ENCODE assay signal across 11 cellular contexts in the genomic region with DNA sequence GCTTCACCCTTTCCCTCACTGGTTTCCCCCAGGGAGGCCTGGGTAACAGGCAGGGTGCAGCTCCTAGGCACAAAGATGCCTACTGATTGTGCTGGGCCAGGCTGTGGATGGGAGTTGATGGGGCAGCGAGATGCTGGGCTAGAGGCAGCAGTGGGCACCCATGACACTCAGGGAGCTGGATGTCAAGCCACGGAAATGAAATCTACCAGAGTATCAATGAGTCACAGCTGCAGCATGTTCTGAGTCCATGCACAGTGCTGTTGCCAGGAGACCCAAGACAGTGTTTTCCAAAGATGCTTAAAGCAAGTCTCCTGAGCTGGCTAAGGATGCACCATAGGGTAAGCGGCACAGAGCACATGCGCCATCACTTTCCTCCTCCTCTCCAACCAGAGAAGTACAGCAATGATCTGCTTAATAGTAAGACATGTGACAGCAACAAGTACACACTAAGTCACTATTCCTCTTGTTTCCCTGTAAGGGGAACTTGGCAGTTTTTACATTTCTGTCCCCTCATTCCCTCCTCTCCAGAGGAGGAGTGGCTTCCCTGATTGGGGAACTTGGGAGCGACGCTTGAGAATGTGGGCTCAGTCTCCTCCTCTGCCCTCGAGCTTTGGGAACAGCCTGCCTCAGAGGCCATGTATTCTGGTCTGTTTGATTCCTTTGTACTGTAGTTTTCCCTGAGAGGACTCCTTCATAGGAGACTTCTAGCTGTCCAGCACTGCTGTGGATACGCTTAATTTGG. TPM values are rescaled to one million over a fixed set of nuclear protein-coding genes. Genes with fewer than 3 reads are reported as not detected.
A peak's percentile ranks its signal among the peaks of the same experiment; 100 is the strongest.
DNase-seq lines count a peak whose midpoint lies in the region; ATAC-seq and TF ChIP-seq lines count a peak whose summit lies in the region.
"Had no signal": no experiment of that assay in that cellular context is flagged by ENCODE, and none has a peak within 500 bp of the region (broad histone marks: within the 10 kb centered on the region; RNA-seq: fewer than 3 reads in every experiment).

No MANE protein-coding gene starts in this region.

- no peak; the same call in 1 of the 2 replicates for TF ChIP-seq RAD21 in SK-N-SH (IDR thresholded peaks at IDR 0.05; ENCODE audit: low read length)

- TF ChIP-seq CTCF in SK-N-SH (IDR thresholded peaks at IDR 0.05), result no peak
- no peak for TF ChIP-seq CTCF in smooth muscle cell (IDR thresholded peaks at IDR 0.05; ENCODE audit: borderline replicate concordance, insufficient read depth, poor library complexity, severe bottlenecking)
- no peak for TF ChIP-seq CTCF in OCI-LY7 (conservative IDR thresholded peaks at IDR 0.05; ENCODE audit: low read length)

- H3F3A ChIP-seq in SK-N-SH (replicated peaks; ENCODE audit: insufficient read depth) (peaks cover 15% of the 10 kb centered on the region), smooth muscle cell (ENCODE audit: low read depth) (peaks cover 3% of the 10 kb centered on the region)

- H3K27me3 ChIP-seq in SK-N-SH (ENCODE audit: insufficient read depth) (no peaks in the 10 kb centered on the region), smooth muscle cell (ENCODE audit: low read depth) (no peaks in the 10 kb centered on the region)
- H3K27me3 ChIP-seq: Peyer's patch had no signal

- WGBS in SK-N-SH (ENCODE audit: low lambda C conversion rate), result 77% methylated on average over 8 of the region's 8 CpGs
- WGBS in smooth muscle cell (ENCODE audit: low lambda C conversion rate), result 81% methylated on average over 8 of the region's 8 CpGs

- DNase-seq in GM03348 (ENCODE audit: low spot score) (peak; percentile 77), SK-N-SH (no peak), fibroblast of the conjunctiva (ENCODE audit: low read depth) (peak; percentile 74), smooth muscle cell (lab: John Stamatoyannopoulos, UW; ENCODE audit: unreplicated experiment) (peak; percentile 7), OCI-LY7 (ENCODE audit: low spot score) (no peak)
- DNase-seq: activated CD8-positive, alpha-beta memory T cell treated with anti-CD3 and anti-CD28 coated beads for 24 hours; lower lobe of right lung; Peyer's patch had no signal

- no peaks in the 10 kb centered on the region for H3K79me2 ChIP-seq in SK-N-SH (ENCODE audit: insufficient read depth)
- no peaks in the 10 kb centered on the region for H3K79me2 ChIP-seq in smooth muscle cell (ENCODE audit: low read depth)
- no peaks in the 10 kb centered on the region for H3K79me2 ChIP-seq in OCI-LY7 (ENCODE audit: insufficient read depth, low read depth, low read length)

- H3K4me1 ChIP-seq in SK-N-SH (ENCODE audit: control insufficient read depth in 1 of 2, insufficient read depth in 2 of 2, low read depth in 1 of 2, low read length in 1 of 2) (peaks cover 9 to 22% of the 10 kb centered on the region in 2 experiments), smooth muscle cell (ENCODE audit: low read depth) (no peaks in the 10 kb centered on the region), OCI-LY7 (ENCODE audit: insufficient read depth, low read length, poor library complexity, severe bottlenecking) (peaks cover 16% of the 10 kb centered on the region)

- H3K9me3 ChIP-seq in SK-N-SH (no peaks in the 10 kb centered on the region), smooth muscle cell (replicated peaks; ENCODE audit: low read depth) (no peaks in the 10 kb centered on the region), OCI-LY7 (ENCODE audit: low read length) (no peaks in the 10 kb centered on the region)
- H3K9me3 ChIP-seq: lower lobe of right lung, Peyer's patch had no signal

- H4K20me1 ChIP-seq in SK-N-SH (ENCODE audit: insufficient read depth) (no peaks in the 10 kb centered on the region), smooth muscle cell (ENCODE audit: low read depth) (no peaks in the 10 kb centered on the region), OCI-LY7 (ENCODE audit: insufficient read depth, low read length) (no peaks in the 10 kb centered on the region)

- H3K27ac ChIP-seq in SK-N-SH (ENCODE audit: low read depth in 2 of 2, low read length in 1 of 2) (peak overlapping the region in 1 of 2 experiments; percentile 81; a peak in 2 of 4 replicates), smooth muscle cell (ENCODE audit: low read depth) (peak overlapping the region; percentile 30), OCI-LY7 (ENCODE audit: low read depth, low read length, poor library complexity, severe bottlenecking) (no peak overlapping the region)
- H3K27ac ChIP-seq: lower lobe of right lung, Peyer's patch had no signal

- H3K9ac ChIP-seq in SK-N-SH, result peak overlapping the region; percentile 37
- peak overlapping the region; percentile 51 for H3K9ac ChIP-seq in smooth muscle cell (ENCODE audit: low read depth)

- POLR2A ChIA-PET in SK-N-SH (lab: Yijun Ruan, JAX) (no interaction called here), OCI-LY7 (lab: Charles Lee) (interaction anchor here (0.7 to 1.0 kb wide), 3 partner anchors 9 to 329 kb away, joined by 3 read pairs; no protein-coding TSS in a partner anchor)

- H2AFZ ChIP-seq in SK-N-SH (ENCODE audit: low read depth) (no peak overlapping the region), smooth muscle cell (ENCODE audit: low read depth) (no peak overlapping the region), OCI-LY7 (ENCODE audit: low read length) (no peak overlapping the region)

- H3K4me2 ChIP-seq in SK-N-SH (peak overlapping the region; percentile 50; the same call in 1 of the 2 replicates), smooth muscle cell (no peak overlapping the region), OCI-LY7 (ENCODE audit: low read length) (no peak overlapping the region)

- no peak overlapping the region for H3K4me3 ChIP-seq in SK-N-SH (ENCODE audit: low read depth in 2 of 2, low read length in 1 of 2)
- no peak overlapping the region for H3K4me3 ChIP-seq in smooth muscle cell
- H3K4me3 ChIP-seq in OCI-LY7 (ENCODE audit: low read depth, low read length, poor library complexity, severe bottlenecking), result no peak overlapping the region
- H3K4me3 ChIP-seq: lower lobe of right lung, Peyer's patch had no signal

- CTCF ChIA-PET in SK-N-SH (lab: Yijun Ruan, JAX) (interaction anchor here (1.9 kb wide), 1 partner anchor 199 kb away, joined by 8 read pairs; no protein-coding TSS in a partner anchor), OCI-LY7 (lab: Charles Lee; ENCODE audit: unreplicated experiment) (interaction anchor here (0.6 kb wide), 1 partner anchor 38 kb away, joined by 3 read pairs; no protein-coding TSS in a partner anchor)

- H3K9me2 ChIP-seq in SK-N-SH (no peaks in the 10 kb centered on the region), OCI-LY7 (ENCODE audit: insufficient read depth, low read length) (no peaks in the 10 kb centered on the region)

- intact Hi-C loops in OCI-LY7 (cut with micrococcal nuclease; ENCODE audit: unreplicated experiment), result no loop called here

- peak in 1 of 2 experiments; percentile 73; a peak in 1 of 4 replicates for TF ChIP-seq EP300 in SK-N-SH (IDR thresholded peaks at IDR 0.05; ENCODE audit: borderline replicate concordance in 1 of 2, low read depth in 1 of 2, low read length in 1 of 2)

- H3K36me3 ChIP-seq in SK-N-SH (replicated peaks in 1 of 2; ENCODE audit: control insufficient read depth in 1 of 2, insufficient read depth in 2 of 2, low read length in 1 of 2) (no peaks in the 10 kb centered on the region), smooth muscle cell (ENCODE audit: low read depth) (no peaks in the 10 kb centered on the region), OCI-LY7 (ENCODE audit: insufficient read depth, low read length) (no peaks in the 10 kb centered on the region)
- H3K36me3 ChIP-seq: lower lobe of right lung, Peyer's patch had no signal

- no TSS peak for BruUV-seq in OCI-LY7 (replicated peaks; lab: Mats Ljungman, UMichigan)

- ATAC-seq in HG02870 (IDR thresholded peaks at IDR 0.05; ENCODE audit: unreplicated experiment) (no peak), HG03159 (IDR thresholded peaks at IDR 0.05; ENCODE audit: unreplicated experiment) (no peak)
- ATAC-seq: HepG2 had no signal

TF ChIP-seq in SK-N-SH, 30 proteins besides CTCF, POLR2A, EP300 and RAD21 (continues in another document):
- no peak for TF ChIP-seq MEF2A (IDR thresholded peaks at IDR 0.05; ENCODE audit: borderline replicate concordance, low read depth)
- TF ChIP-seq, protein P1, sequence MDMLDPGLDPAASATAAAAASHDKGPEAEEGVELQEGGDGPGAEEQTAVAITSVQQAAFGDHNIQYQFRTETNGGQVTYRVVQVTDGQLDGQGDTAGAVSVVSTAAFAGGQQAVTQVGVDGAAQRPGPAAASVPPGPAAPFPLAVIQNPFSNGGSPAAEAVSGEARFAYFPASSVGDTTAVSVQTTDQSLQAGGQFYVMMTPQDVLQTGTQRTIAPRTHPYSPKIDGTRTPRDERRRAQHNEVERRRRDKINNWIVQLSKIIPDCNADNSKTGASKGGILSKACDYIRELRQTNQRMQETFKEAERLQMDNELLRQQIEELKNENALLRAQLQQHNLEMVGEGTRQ (IDR thresholded peaks at IDR 0.05; ENCODE audit: borderline replicate concordance, low read depth, low read length), result no peak
- no peak for TF ChIP-seq SMC3 (IDR thresholded peaks at IDR 0.05; ENCODE audit: low read depth, low read length)
- peak; percentile 33; the same call in 1 of the 2 replicates for TF ChIP-seq MXI1 (IDR thresholded peaks at IDR 0.05; ENCODE audit: low read depth, low read length)
- TF ChIP-seq, protein P2, sequence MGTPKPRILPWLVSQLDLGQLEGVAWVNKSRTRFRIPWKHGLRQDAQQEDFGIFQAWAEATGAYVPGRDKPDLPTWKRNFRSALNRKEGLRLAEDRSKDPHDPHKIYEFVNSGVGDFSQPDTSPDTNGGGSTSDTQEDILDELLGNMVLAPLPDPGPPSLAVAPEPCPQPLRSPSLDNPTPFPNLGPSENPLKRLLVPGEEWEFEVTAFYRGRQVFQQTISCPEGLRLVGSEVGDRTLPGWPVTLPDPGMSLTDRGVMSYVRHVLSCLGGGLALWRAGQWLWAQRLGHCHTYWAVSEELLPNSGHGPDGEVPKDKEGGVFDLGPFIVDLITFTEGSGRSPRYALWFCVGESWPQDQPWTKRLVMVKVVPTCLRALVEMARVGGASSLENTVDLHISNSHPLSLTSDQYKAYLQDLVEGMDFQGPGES (IDR thresholded peaks at IDR 0.05; ENCODE audit: low read depth, low read length), result no peak
- peak; percentile 92 for TF ChIP-seq JUND (IDR thresholded peaks at IDR 0.05)
- TF ChIP-seq NFIC (IDR thresholded peaks at IDR 0.05; ENCODE audit: borderline replicate concordance), result 0 out of 2 replicates have a peak, but pooled peaks have one; percentile 54
- TF ChIP-seq TCF12 (IDR thresholded peaks at IDR 0.05), result peak; percentile 94
- no peak for TF ChIP-seq RFX5 (IDR thresholded peaks at IDR 0.05; ENCODE audit: low read length)
- no peak for TF ChIP-seq TEAD4 (IDR thresholded peaks at IDR 0.05; ENCODE audit: borderline replicate concordance, insufficient read depth)
- TF ChIP-seq NRF1 (IDR thresholded peaks at IDR 0.05; ENCODE audit: low read depth, low read length), result no peak

RNA-seq across cellular contexts. Expression of a gene that starts 57.2 kb away (rescaled TPM):
- polyA plus RNA-seq in SK-N-SH (2012; rRNA removed), result 87.5 and 105 TPM in 2 replicates
- polyA plus RNA-seq in SK-N-SH (2012; cell fraction: cytosol; rRNA removed), result 92.7 and 103 TPM in 2 replicates
- polyA plus RNA-seq in SK-N-SH (2012; cell fraction: nucleus; rRNA removed), result 70.1 and 83.8 TPM in 2 replicates
- 45.0 and 51.1 TPM in 2 replicates for total RNA-seq in smooth muscle cell
- polyA plus RNA-seq in smooth muscle cell, result 40.0 and 71.3 TPM in 2 replicates
- total RNA-seq in OCI-LY7 (2014; rRNA removed; shearing (Covaris generic)), result 5.7 and 7.2 TPM in 2 replicates
- total RNA-seq in OCI-LY7 (2022), result 20.8 and 22.9 TPM in 2 replicates
- total RNA-seq: HepG2 had no signal

Comparison
In these comparisons a context has a peak if more than half of its experiments do, and no peak if none do; other contexts are left out.
1. DNase-seq: peak in GM03348 (single experiment), fibroblast of the conjunctiva (single experiment) and smooth muscle cell (single experiment); none in SK-N-SH (single experiment) and OCI-LY7 (single experiment).